27 cellular contexts compared by ENCODE assay signal in the genomic region with DNA sequence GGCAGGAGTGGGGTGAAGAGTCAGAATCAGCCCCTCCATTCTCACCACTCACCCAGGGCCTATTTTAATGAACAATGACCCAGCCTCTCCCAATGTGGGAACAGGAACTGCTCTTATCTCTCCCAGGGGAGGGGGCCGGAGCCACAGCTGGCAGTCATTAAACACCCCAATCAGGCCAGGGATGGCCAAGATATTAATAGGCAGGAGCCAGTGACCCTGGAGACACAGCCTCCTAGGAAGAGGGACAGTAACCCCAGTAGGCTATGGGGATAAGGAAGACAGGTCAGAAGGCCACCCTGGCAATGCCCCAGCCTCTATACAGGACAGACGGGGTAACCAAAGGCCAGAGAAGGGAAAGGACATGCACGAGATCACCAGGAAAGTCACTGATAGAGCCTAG. TPM values are rescaled to one million over a fixed set of nuclear protein-coding genes. Genes with fewer than 3 reads are reported as not detected.
"Had no signal": no experiment of that assay in that cellular context is flagged by ENCODE, and none has a peak within 500 bp of the region (broad histone marks: within the 10 kb centered on the region; RNA-seq: fewer than 3 reads in every experiment).

No MANE protein-coding gene starts in this region.

- H3K27ac Mint-ChIP-seq: activated CD4-positive, alpha-beta T cell treated with anti-CD3 and anti-CD28 coated beads, Interleukin-2, amount 10 ng/mL, durations not matched to agents 24 days and 14 days; activated naive CD8-positive, alpha-beta T cell; activated T-cell treated with anti-CD3 and anti-CD28 coated beads, Interleukin-2, amount 50 U/mL, for 24 hours; activated T-helper 2 cell treated with anti-CD3 and anti-CD28 coated beads, Interferon-gamma antibody, Interleukin-2, Interleukin-4, amounts not matched to agents 10 μg/mL and 5 μg/mL and 100 μg/mL, durations not matched to agents 14 hours and 24 hours and 36 hours; stimulated activated naive CD8-positive, alpha-beta T cell treated with anti-CD3 and anti-CD28 coated beads, Interleukin-15, Interleukin-2, amounts not matched to agents 100 ng/mL and 50 ng/mL, for 24 hours; T-helper 1 cell treated with Interleukin-12 subunit alpha and Interleukin-12 subunit beta and Interleukin-4 antibody, amounts not matched to agents 30 μg/mL and 1 μg/mL, for 36 hours had no signal

- H3K9me3 ChIP-seq: adrenal gland, ascending aorta, esophagus muscularis mucosa, left lung, thyroid gland had no signal

- H3K4me3 Mint-ChIP-seq: activated CD4-positive, alpha-beta T cell treated with anti-CD3 and anti-CD28 coated beads, Interleukin-2, amount 10 ng/mL, durations not matched to agents 24 days and 14 days; activated naive CD8-positive, alpha-beta T cell; activated T-cell treated with anti-CD3 and anti-CD28 coated beads, Interleukin-2, amount 50 U/mL, for 24 hours; central memory CD8-positive, alpha-beta T cell; effector memory CD8-positive, alpha-beta T cell; neural crest cell; stimulated activated naive CD8-positive, alpha-beta T cell treated with anti-CD3 and anti-CD28 coated beads, Interleukin-15, Interleukin-2, amounts not matched to agents 100 ng/mL and 50 ng/mL, for 24 hours; T-helper 1 cell treated with Interleukin-12 subunit alpha and Interleukin-12 subunit beta and Interleukin-4 antibody, amounts not matched to agents 30 μg/mL and 1 μg/mL, for 36 hours had no signal

- H3K4me3 ChIP-seq: adrenal gland, ascending aorta, esophagus muscularis mucosa, left lung, thyroid gland had no signal

- H3K36me3 Mint-ChIP-seq: activated naive CD8-positive, alpha-beta T cell had no signal

- DNase-seq: activated CD4-positive, alpha-beta T cell treated with anti-CD3 and anti-CD28 coated beads, Interleukin-2, amount 10 ng/mL, durations not matched to agents 24 days and 14 days; activated CD8-positive, alpha-beta memory T cell treated with anti-CD3 and anti-CD28 coated beads for 24 hours; activated CD8-positive, alpha-beta memory T cell treated with anti-CD3 and anti-CD28 coated beads, Interleukin-2, amount 50 U/mL, for 4 hours; activated naive CD4-positive, alpha-beta T cell; activated T-cell treated with anti-CD3 and anti-CD28 coated beads, Interleukin-2, amount 50 U/mL, for 24 hours; effector memory CD8-positive, alpha-beta T cell; glutamatergic neuron; hippocampal formation; kidney glomerular epithelial cell; mesenchymal stem cell; stimulated activated CD4-positive, alpha-beta T cell treated with anti-CD3 and anti-CD28 coated beads, Interleukin-12 subunit alpha, Interleukin-12 subunit beta, amount 100 ng/mL, for 4 hours; stimulated activated CD4-positive, alpha-beta T cell treated with anti-CD3 and anti-CD28 coated beads, Interleukin-4, amount 100 ng/mL, for 4 hours; substantia nigra; T1000; thyroid gland had no signal

- H3K27me3 ChIP-seq: adrenal gland, ascending aorta, left lung, thyroid gland had no signal

- H3K4me1 Mint-ChIP-seq: central memory CD8-positive, alpha-beta T cell had no signal

- H3K9me3 Mint-ChIP-seq: activated CD4-positive, alpha-beta T cell treated with anti-CD3 and anti-CD28 coated beads, Interleukin-2, amount 10 ng/mL, durations not matched to agents 24 days and 14 days; activated T-cell treated with anti-CD3 and anti-CD28 coated beads, Interleukin-2, amount 50 U/mL, for 24 hours; activated T-helper 2 cell treated with anti-CD3 and anti-CD28 coated beads, Interferon-gamma antibody, Interleukin-2, Interleukin-4, amounts not matched to agents 10 μg/mL and 5 μg/mL and 100 μg/mL, durations not matched to agents 14 hours and 24 hours and 36 hours; central memory CD8-positive, alpha-beta T cell; effector memory CD8-positive, alpha-beta T cell; neural crest cell; stimulated activated naive CD8-positive, alpha-beta T cell treated with anti-CD3 and anti-CD28 coated beads, Interleukin-15, Interleukin-2, amounts not matched to agents 100 ng/mL and 50 ng/mL, for 24 hours; T-helper 1 cell treated with Interleukin-12 subunit alpha and Interleukin-12 subunit beta and Interleukin-4 antibody, amounts not matched to agents 30 μg/mL and 1 μg/mL, for 36 hours had no signal

- H3K27me3 Mint-ChIP-seq: activated CD4-positive, alpha-beta T cell treated with anti-CD3 and anti-CD28 coated beads, Interleukin-2, amount 10 ng/mL, durations not matched to agents 24 days and 14 days; activated naive CD8-positive, alpha-beta T cell; activated T-cell treated with anti-CD3 and anti-CD28 coated beads, Interleukin-2, amount 50 U/mL, for 24 hours; central memory CD8-positive, alpha-beta T cell; effector memory CD8-positive, alpha-beta T cell; stimulated activated naive CD8-positive, alpha-beta T cell treated with anti-CD3 and anti-CD28 coated beads, Interleukin-15, Interleukin-2, amounts not matched to agents 100 ng/mL and 50 ng/mL, for 24 hours had no signal

- H3K27ac ChIP-seq: adrenal gland, ascending aorta, esophagus muscularis mucosa, thyroid gland had no signal

- H3K36me3 ChIP-seq: adrenal gland, ascending aorta, esophagus muscularis mucosa, left lung, thyroid gland had no signal

- H3K4me1 ChIP-seq: adrenal gland had no signal

- ATAC-seq: activated CD4-positive, CD25-positive, alpha-beta regulatory T cell treated with anti-CD3 and anti-CD28 coated beads, Interleukin-2, amount 50 U/mL, for 24 hours; effector memory CD8-positive, alpha-beta T cell; left lung had no signal

RNA-seq across cellular contexts. Expression of a gene that starts 38.6 kb away (rescaled TPM):
- total RNA-seq: dermis microvascular lymphatic vessel endothelial cell had no signal
